ENCODE assay signal across 1 cellular context in the genomic region with DNA sequence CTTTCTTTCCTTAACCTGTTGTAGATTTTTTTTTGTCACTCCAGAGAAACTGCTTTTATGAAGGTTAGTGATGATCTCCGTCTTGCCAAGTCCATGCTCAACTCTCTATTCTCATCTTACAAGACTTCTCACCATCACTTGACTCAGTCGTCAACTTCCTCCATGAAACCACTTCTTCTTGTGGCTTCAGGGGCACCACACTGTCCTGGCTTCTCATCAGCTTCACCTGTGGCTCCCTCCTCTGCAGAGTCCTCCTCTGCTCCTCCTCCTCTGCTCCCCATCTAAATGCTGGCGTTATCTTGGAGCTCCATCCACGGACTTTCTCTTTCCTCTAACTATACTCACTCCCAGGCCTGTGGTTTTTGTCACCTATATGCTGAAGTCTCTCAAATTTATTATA.
TF ChIP-seq lines count a peak whose summit lies in the region.

No MANE protein-coding gene starts in this region.

TF ChIP-seq in WTC11, 78 proteins besides CTCF, POLR2A, EP300 and RAD21 (continued from another document):
- TF ChIP-seq, protein P1, sequence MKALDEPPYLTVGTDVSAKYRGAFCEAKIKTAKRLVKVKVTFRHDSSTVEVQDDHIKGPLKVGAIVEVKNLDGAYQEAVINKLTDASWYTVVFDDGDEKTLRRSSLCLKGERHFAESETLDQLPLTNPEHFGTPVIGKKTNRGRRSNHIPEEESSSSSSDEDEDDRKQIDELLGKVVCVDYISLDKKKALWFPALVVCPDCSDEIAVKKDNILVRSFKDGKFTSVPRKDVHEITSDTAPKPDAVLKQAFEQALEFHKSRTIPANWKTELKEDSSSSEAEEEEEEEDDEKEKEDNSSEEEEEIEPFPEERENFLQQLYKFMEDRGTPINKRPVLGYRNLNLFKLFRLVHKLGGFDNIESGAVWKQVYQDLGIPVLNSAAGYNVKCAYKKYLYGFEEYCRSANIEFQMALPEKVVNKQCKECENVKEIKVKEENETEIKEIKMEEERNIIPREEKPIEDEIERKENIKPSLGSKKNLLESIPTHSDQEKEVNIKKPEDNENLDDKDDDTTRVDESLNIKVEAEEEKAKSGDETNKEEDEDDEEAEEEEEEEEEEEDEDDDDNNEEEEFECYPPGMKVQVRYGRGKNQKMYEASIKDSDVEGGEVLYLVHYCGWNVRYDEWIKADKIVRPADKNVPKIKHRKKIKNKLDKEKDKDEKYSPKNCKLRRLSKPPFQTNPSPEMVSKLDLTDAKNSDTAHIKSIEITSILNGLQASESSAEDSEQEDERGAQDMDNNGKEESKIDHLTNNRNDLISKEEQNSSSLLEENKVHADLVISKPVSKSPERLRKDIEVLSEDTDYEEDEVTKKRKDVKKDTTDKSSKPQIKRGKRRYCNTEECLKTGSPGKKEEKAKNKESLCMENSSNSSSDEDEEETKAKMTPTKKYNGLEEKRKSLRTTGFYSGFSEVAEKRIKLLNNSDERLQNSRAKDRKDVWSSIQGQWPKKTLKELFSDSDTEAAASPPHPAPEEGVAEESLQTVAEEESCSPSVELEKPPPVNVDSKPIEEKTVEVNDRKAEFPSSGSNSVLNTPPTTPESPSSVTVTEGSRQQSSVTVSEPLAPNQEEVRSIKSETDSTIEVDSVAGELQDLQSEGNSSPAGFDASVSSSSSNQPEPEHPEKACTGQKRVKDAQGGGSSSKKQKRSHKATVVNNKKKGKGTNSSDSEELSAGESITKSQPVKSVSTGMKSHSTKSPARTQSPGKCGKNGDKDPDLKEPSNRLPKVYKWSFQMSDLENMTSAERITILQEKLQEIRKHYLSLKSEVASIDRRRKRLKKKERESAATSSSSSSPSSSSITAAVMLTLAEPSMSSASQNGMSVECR (CRISPR knock-in tag; IDR thresholded peaks at IDR 0.05; ENCODE audit: borderline replicate concordance), result no peak
